Comparison of ENCODE assay signal across 9 cellular contexts in genomic region chr12:55705802-55706402, GRCh38. TPM values are rescaled to one million over a fixed set of nuclear protein-coding genes. Genes with fewer than 3 reads are reported as not detected.
DNase-seq lines count a peak whose midpoint lies in the region; TF ChIP-seq lines count a peak whose summit lies in the region.
"Had no signal": no experiment of that assay in that cellular context is flagged by ENCODE, and none has a peak within 500 bp of the region (broad histone marks: within the 10 kb centered on the region; RNA-seq: fewer than 3 reads in every experiment).

No MANE protein-coding gene starts in this region.

- POLR2A ChIA-PET in OCI-LY7 (lab: Charles Lee) = interaction anchor here (0.7 to 1.9 kb wide), 4 partner anchors 10 to 720 kb away, joined by 3 to 7 read pairs (median 4); partner anchors contain the start of gene BLOC1S1

- H3K27ac ChIP-seq in OCI-LY7 (ENCODE audit: low read depth, low read length, poor library complexity, severe bottlenecking) (no peak overlapping the region), cardiac muscle cell (no peak overlapping the region), spleen (no peak overlapping the region)

- no peaks in the 10 kb centered on the region for H3K9me3 ChIP-seq in OCI-LY7 (ENCODE audit: low read length)
- no peaks in the 10 kb centered on the region for H3K9me3 ChIP-seq in cardiac muscle cell (ENCODE audit: low read depth)
- H3K9me3 ChIP-seq in spleen = no peaks in the 10 kb centered on the region
- H3K9me3 ChIP-seq: thyroid gland had no signal

- no peaks in the 10 kb centered on the region for H3K36me3 ChIP-seq in OCI-LY7 (ENCODE audit: insufficient read depth, low read length)
- no peaks in the 10 kb centered on the region for H3K36me3 ChIP-seq in cardiac muscle cell
- H3K36me3 ChIP-seq in spleen = no peaks in the 10 kb centered on the region
- H3K36me3 ChIP-seq: thyroid gland had no signal

- intact Hi-C loops in OCI-LY7 (cut with micrococcal nuclease; ENCODE audit: unreplicated experiment) (loop anchor here (1.0 kb wide), 1 partner anchor 50 kb away; no protein-coding TSS in a partner anchor), spleen (cut with DNase I; ENCODE audit: low total_unique reads) (no loop called here)

- no peak overlapping the region for H2AFZ ChIP-seq in OCI-LY7 (ENCODE audit: low read length)

- H3K27me3 ChIP-seq in cardiac muscle cell (no peaks in the 10 kb centered on the region), spleen (replicated peaks in 1 of 7) (peaks cover 0 to 28% (median 0%) of the 10 kb centered on the region in 7 donors)
- H3K27me3 ChIP-seq: thyroid gland had no signal

- no peaks in the 10 kb centered on the region for H3K79me2 ChIP-seq in OCI-LY7 (ENCODE audit: insufficient read depth, low read depth, low read length)

- H3K9me2 ChIP-seq in OCI-LY7 (ENCODE audit: insufficient read depth, low read length) = no peaks in the 10 kb centered on the region

- DNase-seq in DMS 273 (lab: John Stamatoyannopoulos, UW; ENCODE audit: unreplicated experiment) (peak; percentile 64), DMS 273 treated with DMSO at 0.1 percent for 48 hours (lab: John Stamatoyannopoulos, UW) (no peak), OCI-LY7 (ENCODE audit: low spot score) (peak; percentile 63), cardiac muscle cell (ENCODE audit: low read depth in 1 of 2, low spot score in 1 of 2) (no peak), spleen (peak; percentile 71), NCI-H1436 (lab: John Stamatoyannopoulos, UW) (no peak), HUDEP-2 (lab: John Stamatoyannopoulos, UW; ENCODE audit: unreplicated experiment in 76 of 76) (no peak), NCI-H1048 (lab: John Stamatoyannopoulos, UW) (no peak)
- DNase-seq: thyroid gland had no signal

- no peak for TF ChIP-seq POLR2A in spleen (IDR thresholded peaks at IDR 0.05)

- H4K20me1 ChIP-seq in OCI-LY7 (ENCODE audit: insufficient read depth, low read length) = no peaks in the 10 kb centered on the region

- H3K4me3 ChIP-seq in OCI-LY7 (ENCODE audit: low read depth, low read length, poor library complexity, severe bottlenecking) (no peak overlapping the region), cardiac muscle cell (peak overlapping the region; percentile 82), spleen (peak overlapping the region in 2 of 8 donors; percentile 67 to 90)

- H3K4me2 ChIP-seq in OCI-LY7 (ENCODE audit: low read length) = no peak overlapping the region; the same call in 1 of the 2 replicates

- no TSS peak for BruUV-seq in OCI-LY7 (replicated peaks; lab: Mats Ljungman, UMichigan)

- CTCF ChIA-PET in OCI-LY7 (lab: Charles Lee; ENCODE audit: unreplicated experiment) = interaction anchor here (0.6 to 1.4 kb wide), 4 partner anchors 10 to 32 kb away, joined by 3 to 5 read pairs (median 4); partner anchors contain the start of genes BLOC1S1 and CD63

- TF ChIP-seq CTCF in OCI-LY7 (conservative IDR thresholded peaks at IDR 0.05; ENCODE audit: low read length) (peak; percentile 85), cardiac muscle cell (IDR thresholded peaks at IDR 0.05; ENCODE audit: low read depth, low read length) (peak; percentile 33), spleen (IDR thresholded peaks at IDR 0.05 in 8 of 11, conservative IDR thresholded peaks at IDR 0.05 in 3 of 11) (peak in 4 of 11 experiments; percentile 23 to 39 (median 36))

- WGBS in spleen, 5 donors = 27 to 55% (median 33%) methylated on average over 5 of the region's 5 CpGs

- H3K4me1 ChIP-seq in OCI-LY7 (ENCODE audit: insufficient read depth, low read length, poor library complexity, severe bottlenecking) = peaks cover 19% of the 10 kb centered on the region
- peaks cover 46% of the 10 kb centered on the region for H3K4me1 ChIP-seq in cardiac muscle cell (ENCODE audit: low read depth)
- peaks cover 12 to 55% (median 28%) of the 10 kb centered on the region in 6 donors for H3K4me1 ChIP-seq in spleen

RNA-seq across cellular contexts. Expression of gene ITGA7, which starts 1.8 kb away (rescaled TPM):
- total RNA-seq in OCI-LY7 (2014; rRNA removed; shearing (Covaris generic)) = 1.5 and 2.3 TPM in 2 replicates
- total RNA-seq in OCI-LY7 (2022) = 3.3 and 4.0 TPM in 2 replicates
- 93.9 and 101 TPM in 2 replicates for total RNA-seq in cardiac muscle cell
- polyA plus RNA-seq in cardiac muscle cell = 32.9 and 39.5 TPM in 2 replicates
- total RNA-seq in spleen = 10 to 100 TPM; 13.8 to 93.2 (median 24.7) TPM
- polyA plus RNA-seq in spleen = 10 to 100 TPM in 1 of 3 donors, 1 to 10 TPM in 2; 4.4 to 18.0 (median 8.6) TPM

RNA-seq across cellular contexts. Expression of gene BLOC1S1, which starts 9.9 kb away (rescaled TPM):
- total RNA-seq in OCI-LY7 (2014; rRNA removed; shearing (Covaris generic)) = 139 and 161 TPM in 2 replicates
- total RNA-seq in OCI-LY7 (2022) (152 and 159 TPM in 2 replicates), cardiac muscle cell (133 and 194 TPM in 2 replicates), spleen (100 to 1,000 TPM; 113 to 228 (median 141) TPM)
- polyA plus RNA-seq in cardiac muscle cell (147 and 159 TPM in 2 replicates), spleen (100 to 1,000 TPM; 278 to 304 (median 282) TPM)

RNA-seq across cellular contexts. Expression of gene RDH5, which starts 14.3 kb away (rescaled TPM):
- 6.2 and 8.9 TPM in 2 replicates for total RNA-seq in OCI-LY7 (2014; rRNA removed; shearing (Covaris generic))
- total RNA-seq in OCI-LY7 (2022) = 19.6 and 20.1 TPM in 2 replicates
- 10.1 and 11.2 TPM in 2 replicates for total RNA-seq in cardiac muscle cell
- 6.6 and 12.6 TPM in 2 replicates for polyA plus RNA-seq in cardiac muscle cell
- total RNA-seq in spleen = 10 to 100 TPM in 5 of 7 donors, 1 to 10 TPM in 2; 7.4 to 17.4 (median 15.5) TPM
- 10 to 100 TPM in 1 of 3 donors, 1 to 10 TPM in 2; 4.7 to 12.1 (median 9.9) TPM for polyA plus RNA-seq in spleen

RNA-seq across cellular contexts. Expression of gene CD63, which starts 22.9 kb away (rescaled TPM):
- 102 and 143 TPM in 2 replicates for total RNA-seq in OCI-LY7 (2014; rRNA removed; shearing (Covaris generic))
- total RNA-seq in OCI-LY7 (2022) (112 and 130 TPM in 2 replicates), cardiac muscle cell (268 and 584 TPM in 2 replicates), spleen (100 to 1,000 TPM; 440 to 750 (median 627) TPM)
- polyA plus RNA-seq in cardiac muscle cell (694 and 1,103 TPM in 2 replicates), spleen (100 to 1,000 TPM; 395 to 693 (median 509) TPM)

RNA-seq across cellular contexts. Expression of gene GDF11, which starts 37.0 kb away (rescaled TPM):
- 4.5 and 5.2 TPM in 2 replicates for total RNA-seq in OCI-LY7 (2014; rRNA removed; shearing (Covaris generic))
- total RNA-seq in OCI-LY7 (2022) (18.0 and 19.9 TPM in 2 replicates), cardiac muscle cell (53.1 and 54.2 TPM in 2 replicates), spleen (10 to 100 TPM in 5 of 7 donors, 1 to 10 TPM in 2; 6.1 to 14.5 (median 10.7) TPM)
- polyA plus RNA-seq in cardiac muscle cell (13.5 and 14.1 TPM in 2 replicates), spleen (1 to 10 TPM; 3.5 to 5.5 (median 4.0) TPM)

Comparison
In these comparisons a context has a peak if more than half of its experiments do, and no peak if none do; other contexts are left out.
1. DNase-seq: peak in DMS 273 (single experiment), OCI-LY7 (single experiment) and spleen (single experiment); none in DMS 273 treated with DMSO at 0.1 percent for 48 hours (single experiment), cardiac muscle cell (0 of 2), NCI-H1436 (single experiment), HUDEP-2 (0 of 76) and NCI-H1048 (single experiment).